17 cellular contexts compared by ENCODE assay signal in genomic region chr22:18976197-18976751, GRCh38. TPM values are rescaled to one million over a fixed set of nuclear protein-coding genes. Genes with fewer than 3 reads are reported as not detected.
DNase-seq lines count a peak whose midpoint lies in the region; ATAC-seq, FAIRE-seq and TF ChIP-seq lines count a peak whose summit lies in the region.
"Had no signal": no experiment of that assay in that cellular context is flagged by ENCODE, and none has a peak within 500 bp of the region (broad histone marks: within the 10 kb centered on the region; RNA-seq: fewer than 3 reads in every experiment).

No MANE protein-coding gene starts in this region.

- no peak overlapping the region for H3K27ac ChIP-seq in K562 (ENCODE audit: extremely low read depth, low read depth, low read length)
- H3K27ac ChIP-seq: A549, C4-2B had no signal

- FAIRE-seq in HTR-8/SVneo (lab: Jason Lieb, UNC): peak; percentile 23
- FAIRE-seq in K562 (lab: Jason Lieb, UNC): no peak
- FAIRE-seq: A549, G401.6, GM12891 had no signal

- no peak overlapping the region for H3K4me3 ChIP-seq in K562
- H3K4me3 ChIP-seq: A549, GM23338 had no signal

- no TSS peak for BruUV-seq in K562 (replicated peaks; lab: Mats Ljungman, UMichigan)

- H3K79me2 ChIP-seq in K562 (ENCODE audit: control insufficient read depth, insufficient read depth, low read length): no peaks in the 10 kb centered on the region

- no peaks in the 10 kb centered on the region for H3K36me3 ChIP-seq in K562 (ENCODE audit: control insufficient read depth, insufficient read depth, low read length)
- H3K36me3 ChIP-seq: BE2C had no signal

- H4K20me1 ChIP-seq in K562 (replicated peaks; ENCODE audit: control insufficient read depth, insufficient read depth, low read length): peaks cover 8% of the 10 kb centered on the region

- in situ Hi-C loops in K562 (cut with MboI): loop anchor here (25.0 kb wide), 1 partner anchor 189 kb away; no protein-coding TSS in a partner anchor

- CTCF ChIA-PET in K562 (lab: Yijun Ruan, JAX; ENCODE audit: low intra/inter-chr PET ratio): no interaction called here

- TF ChIP-seq POLR2A in K562 (conservative IDR thresholded peaks at IDR 0.05): no peak

- ATAC-seq in K562 (peak; percentile 6; the same call in 2 of the 3 replicates), left lobe of liver (peak; percentile 11)
- ATAC-seq: A549, GM23338 had no signal

- H3K4me2 ChIP-seq in K562 (ENCODE audit: insufficient read depth, low read length): no peak overlapping the region
- H3K4me2 ChIP-seq: A549, GM23338 had no signal

- WGBS in K562 (ENCODE audit: insufficient coverage, low coverage, missing lambda C conversion rate): 2% methylated on average over 10 of the region's 10 CpGs

- no peak for TF ChIP-seq RAD21 in K562 (CRISPR knock-in tag; conservative IDR thresholded peaks at IDR 0.05 in 1 of 2, IDR thresholded peaks at IDR 0.05 in 1 of 2)

- H3K4me1 ChIP-seq in K562 (replicated peaks in 1 of 2; ENCODE audit: control insufficient read depth in 2 of 2, insufficient read depth in 2 of 2, low read length in 2 of 2): peaks cover 0 to 25% of the 10 kb centered on the region in 2 experiments; a peak in 1 of 5 replicates
- H3K4me1 ChIP-seq: A549, BE2C had no signal

- peaks cover 7% of the 10 kb centered on the region for H3K9me3 ChIP-seq in K562 (replicated peaks; ENCODE audit: control insufficient read depth, insufficient read depth, low read depth, low read length)
- H3K9me3 ChIP-seq: BE2C had no signal

- no peak for DNase-seq in HTR-8/SVneo (ENCODE audit: insufficient read length, low spot score)
- DNase-seq in K562 (ENCODE audit: extremely low read depth in 1 of 4, low spot score in 3 of 4): no peak
- DNase-seq in left lobe of liver (ENCODE audit: low spot score): peak; percentile 61
- DNase-seq in posterior vena cava (ENCODE audit: low spot score): peak; percentile 40
- DNase-seq in central memory CD4-positive, alpha-beta T cell: no peak
- DNase-seq in activated CD4-positive, alpha-beta T cell treated with anti-CD3 and anti-CD28 coated beads, Interleukin-2, amount 50 U/mL, for 4 hours: no peak
- DNase-seq: BE2C; CD4-positive, alpha-beta memory T cell; DMS79 treated with DMSO at 0.1 percent for 48 hours; EL; H7 had no signal

- peaks cover 19 to 59% of the 10 kb centered on the region in 2 experiments; a peak in 4 of 5 replicates for H3K27me3 ChIP-seq in K562 (ENCODE audit: control insufficient read depth in 2 of 2, insufficient read depth in 2 of 2, low read length in 2 of 2)
- H3K27me3 ChIP-seq: BE2C had no signal

- H3K9me1 ChIP-seq in K562 (ENCODE audit: control insufficient read depth, insufficient read depth, low read length): no peaks in the 10 kb centered on the region

- intact Hi-C loops in K562 (cut with micrococcal nuclease): no loop called here
- intact Hi-C loops in posterior vena cava (cut with DNase I): no loop called here

- TF ChIP-seq CTCF in K562 (IDR thresholded peaks at IDR 0.05 in 2 of 3, conservative IDR thresholded peaks at IDR 0.05 in 1 of 3; ENCODE audit: insufficient read depth in 2 of 3, low read depth in 1 of 3, low read length in 3 of 3): no peak

- POLR2A ChIA-PET in K562 (lab: Yijun Ruan, JAX): interaction anchor here (0.6 kb wide), 1 partner anchor 8 kb away, joined by 3 read pairs; no protein-coding TSS in a partner anchor

- peak overlapping the region in 1 of 2 experiments; percentile 17; a peak in 1 of 4 replicates for H3K9ac ChIP-seq in K562 (ENCODE audit: insufficient read depth in 1 of 2, low read depth in 2 of 2, low read length in 2 of 2)

- TF ChIP-seq EP300 in K562 (IDR thresholded peaks at IDR 0.05; ENCODE audit: low read length): no peak

- no peak overlapping the region for H2AFZ ChIP-seq in K562 (ENCODE audit: low read depth, low read length)
- H2AFZ ChIP-seq: GM23338 had no signal

TF ChIP-seq in K562, 482 proteins besides CTCF, POLR2A, EP300 and RAD21 (continues in another document):
- no peak for TF ChIP-seq TBL1XR1 (IDR thresholded peaks at IDR 0.05; ENCODE audit: low read length in 2 of 2)
- TF ChIP-seq ATF2 (CRISPR knock-in tag; IDR thresholded peaks at IDR 0.05): 0 out of 2 replicates have a peak, but pooled peaks have one; percentile 17
- TF ChIP-seq NR3C1 (CRISPR knock-in tag; IDR thresholded peaks at IDR 0.05): peak; percentile 53; the same call in 1 of the 2 replicates
- no peak for TF ChIP-seq ZNF12 (CRISPR knock-in tag; IDR thresholded peaks at IDR 0.05)

RNA-seq across cellular contexts. Expression of gene PRODH, which starts 40.2 kb away (rescaled TPM):
- total RNA-seq in K562 (2011; cell fraction: chromatin; rRNA removed; ENCODE audit: low replicate concordance): 0.09 and 0.23 TPM in 2 replicates
- 0.17 TPM in 1 of 2 replicates, not detected in the other for total RNA-seq in K562 (2011; cell fraction: nucleolus; rRNA removed)
- total RNA-seq in K562 (2011; cell fraction: nucleoplasm; rRNA removed): not detected in 2 replicates
- total RNA-seq in K562 (2014; rRNA removed): not detected in 2 replicates
- total RNA-seq in K562 (2014; rRNA removed; fragmentation: Illumina TruSeq; extraction: Trizol): not detected in 2 replicates
- not detected in 2 replicates for total RNA-seq in K562 (2015; rRNA removed; fragmentation: Illumina TruSeq; extraction: Trizol)
- total RNA-seq in K562 (2021): not detected in 2 replicates
- 0.11 TPM in 1 of 2 replicates, not detected in the other for polyA plus RNA-seq in K562 (2011; rRNA removed)
- 0.03 TPM in 1 of 2 replicates, not detected in the other for polyA plus RNA-seq in K562 (2011; cell fraction: cytosol; rRNA removed)
- 0.26 TPM in 1 of 2 replicates, not detected in the other for polyA plus RNA-seq in K562 (2011; cell fraction: nucleus; rRNA removed)
- polyA plus RNA-seq in K562 (2012): 0.01 TPM in 1 of 2 replicates, not detected in the other
- not detected in 2 replicates for polyA plus RNA-seq in K562 (2014; fragmentation: Illumina TruSeq; extraction: Trizol)
- not detected for polyA plus RNA-seq in K562 (2014; fragmentation: Nextera tagmentation; extraction: Ambion mirVana)
- 0.07 TPM in 1 of 2 replicates, not detected in the other for polyA plus RNA-seq in K562 (2014; rRNA removed)
- not detected in 2 replicates for polyA minus RNA-seq in K562 (2011; rRNA and poly(A)+ RNA removed)
- polyA minus RNA-seq in K562 (2011; cell fraction: cytosol; rRNA and poly(A)+ RNA removed): not detected in 2 replicates
- polyA minus RNA-seq in K562 (2011; cell fraction: nucleus; rRNA and poly(A)+ RNA removed): 0.40 TPM in 1 of 2 replicates, not detected in the other
- total RNA-seq in left lobe of liver: 35.6 TPM
- total RNA-seq in posterior vena cava: 1 to 10 TPM in 1 of 2 donors, under 1 TPM in 1; 0.33 to 3.4 TPM
- polyA plus RNA-seq: AG04450 had no signal

Comparison
In these comparisons a context has a peak if more than half of its experiments do, and no peak if none do; other contexts are left out.
1. DNase-seq: peak in left lobe of liver (single experiment) and posterior vena cava (single experiment); none in HTR-8/SVneo (single experiment), K562 (0 of 4), central memory CD4-positive, alpha-beta T cell (single experiment) and activated CD4-positive, alpha-beta T cell treated with anti-CD3 and anti-CD28 coated beads, Interleukin-2, amount 50 U/mL, for 4 hours (0 of 2).